In the genomic region with DNA sequence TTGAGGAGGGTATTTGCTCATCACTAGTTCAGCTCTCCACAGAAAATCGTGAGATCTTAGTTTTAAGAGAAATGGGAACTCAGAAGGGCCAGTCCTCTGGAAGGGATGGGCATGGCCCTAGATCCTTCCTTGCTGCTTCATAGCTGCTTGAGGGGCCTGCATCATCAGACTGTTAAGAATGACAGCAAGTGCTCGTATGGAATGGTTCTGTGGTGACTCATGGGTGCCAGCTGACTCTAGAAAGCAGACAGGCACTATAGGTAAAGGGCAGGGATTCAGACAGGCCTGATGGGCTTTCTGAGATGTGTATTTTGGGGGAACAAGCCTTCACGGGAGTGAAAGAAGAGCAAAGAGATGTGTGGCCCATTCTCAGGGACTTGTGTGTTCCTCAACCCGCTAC, we compare ENCODE assay signal across 1 cellular context.
TF ChIP-seq lines count a peak whose summit lies in the region.

No MANE protein-coding gene starts in this region.

TF ChIP-seq in GM23338, 12 proteins besides CTCF, POLR2A, EP300 and RAD21 (continued from another document):
- no peak for TF ChIP-seq ZNF462 (CRISPR knock-in tag; IDR thresholded peaks at IDR 0.05)
- TF ChIP-seq EZH2phosphoT487 (IDR thresholded peaks at IDR 0.05; ENCODE audit: unreplicated experiment): no peak
- TF ChIP-seq ZNF331 (CRISPR knock-in tag; IDR thresholded peaks at IDR 0.05; ENCODE audit: low read depth): no peak
- TF ChIP-seq, protein P1, sequence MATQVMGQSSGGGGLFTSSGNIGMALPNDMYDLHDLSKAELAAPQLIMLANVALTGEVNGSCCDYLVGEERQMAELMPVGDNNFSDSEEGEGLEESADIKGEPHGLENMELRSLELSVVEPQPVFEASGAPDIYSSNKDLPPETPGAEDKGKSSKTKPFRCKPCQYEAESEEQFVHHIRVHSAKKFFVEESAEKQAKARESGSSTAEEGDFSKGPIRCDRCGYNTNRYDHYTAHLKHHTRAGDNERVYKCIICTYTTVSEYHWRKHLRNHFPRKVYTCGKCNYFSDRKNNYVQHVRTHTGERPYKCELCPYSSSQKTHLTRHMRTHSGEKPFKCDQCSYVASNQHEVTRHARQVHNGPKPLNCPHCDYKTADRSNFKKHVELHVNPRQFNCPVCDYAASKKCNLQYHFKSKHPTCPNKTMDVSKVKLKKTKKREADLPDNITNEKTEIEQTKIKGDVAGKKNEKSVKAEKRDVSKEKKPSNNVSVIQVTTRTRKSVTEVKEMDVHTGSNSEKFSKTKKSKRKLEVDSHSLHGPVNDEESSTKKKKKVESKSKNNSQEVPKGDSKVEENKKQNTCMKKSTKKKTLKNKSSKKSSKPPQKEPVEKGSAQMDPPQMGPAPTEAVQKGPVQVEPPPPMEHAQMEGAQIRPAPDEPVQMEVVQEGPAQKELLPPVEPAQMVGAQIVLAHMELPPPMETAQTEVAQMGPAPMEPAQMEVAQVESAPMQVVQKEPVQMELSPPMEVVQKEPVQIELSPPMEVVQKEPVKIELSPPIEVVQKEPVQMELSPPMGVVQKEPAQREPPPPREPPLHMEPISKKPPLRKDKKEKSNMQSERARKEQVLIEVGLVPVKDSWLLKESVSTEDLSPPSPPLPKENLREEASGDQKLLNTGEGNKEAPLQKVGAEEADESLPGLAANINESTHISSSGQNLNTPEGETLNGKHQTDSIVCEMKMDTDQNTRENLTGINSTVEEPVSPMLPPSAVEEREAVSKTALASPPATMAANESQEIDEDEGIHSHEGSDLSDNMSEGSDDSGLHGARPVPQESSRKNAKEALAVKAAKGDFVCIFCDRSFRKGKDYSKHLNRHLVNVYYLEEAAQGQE (IDR thresholded peaks at IDR 0.05; ENCODE audit: unreplicated experiment): no peak
- no peak for TF ChIP-seq ETS1 (IDR thresholded peaks at IDR 0.05)
- no peak for TF ChIP-seq POLR2AphosphoS5 (IDR thresholded peaks at IDR 0.05; ENCODE audit: low read depth)
- TF ChIP-seq CREB1 (CRISPR knock-in tag; IDR thresholded peaks at IDR 0.05; ENCODE audit: low read depth): no peak
- TF ChIP-seq ZNF114 (CRISPR knock-in tag; IDR thresholded peaks at IDR 0.05): no peak
- TF ChIP-seq JUNB (IDR thresholded peaks at IDR 0.05; ENCODE audit: unreplicated experiment): no peak
- TF ChIP-seq STAT1 (IDR thresholded peaks at IDR 0.05; ENCODE audit: unreplicated experiment): no peak
- no peak for TF ChIP-seq EZH2 (IDR thresholded peaks at IDR 0.05; ENCODE audit: low read depth, unreplicated experiment)
